ENCODE assay signal across 19 cellular contexts in genomic region chr12:2118061-2118460, GRCh38.
A peak's percentile ranks its signal among the peaks of the same experiment; 100 is the strongest.
DNase-seq lines count a peak whose midpoint lies in the region; ATAC-seq and TF ChIP-seq lines count a peak whose summit lies in the region.
"Had no signal": no experiment of that assay in that cellular context is flagged by ENCODE, and none has a peak within 500 bp of the region (broad histone marks: within the 10 kb centered on the region; RNA-seq: fewer than 3 reads in every experiment).

No MANE protein-coding gene starts in this region.

- H3K4me3 Mint-ChIP-seq in CD4-positive, alpha-beta T cell: no peak overlapping the region
- H3K4me3 Mint-ChIP-seq: activated CD4-positive, alpha-beta T cell treated with anti-CD3 and anti-CD28 coated beads, Interleukin-2, amount 10 ng/mL, durations not matched to agents 7 days and 5 days; central memory CD8-positive, alpha-beta T cell had no signal

- no peak overlapping the region for H3K4me2 ChIP-seq in HCT116 (ENCODE audit: low read length)
- H3K4me2 ChIP-seq in OCI-LY1 (ENCODE audit: low read length): no peak overlapping the region

- H3K9me3 ChIP-seq in HCT116 (ENCODE audit: control insufficient read depth in 1 of 2, insufficient read depth in 1 of 2, low read depth in 1 of 2, low read length in 2 of 2) (no peaks in the 10 kb centered on the region), OCI-LY1 (ENCODE audit: low read length) (no peaks in the 10 kb centered on the region), heart right ventricle (no peaks in the 10 kb centered on the region), spleen (no peaks in the 10 kb centered on the region)
- H3K9me3 ChIP-seq in CD4-positive, alpha-beta T cell (ENCODE audit: control insufficient read depth, low read length): no peaks in the 10 kb centered on the region
- H3K9me3 ChIP-seq: right lobe of liver had no signal

- no peaks in the 10 kb centered on the region for H3K4me1 ChIP-seq in HCT116 (ENCODE audit: control insufficient read depth in 1 of 2, insufficient read depth in 2 of 2, low read length in 2 of 2)
- peaks cover 11% of the 10 kb centered on the region for H3K4me1 ChIP-seq in OCI-LY1 (ENCODE audit: insufficient read depth, low read length, severe bottlenecking)
- peaks cover 15 to 75% (median 48%) of the 10 kb centered on the region in 9 donors for H3K4me1 ChIP-seq in heart right ventricle
- peaks cover 0 to 8% (median 0%) of the 10 kb centered on the region in 6 donors for H3K4me1 ChIP-seq in spleen
- H3K4me1 ChIP-seq: right lobe of liver had no signal

- intact Hi-C loops in HCT116 (cut with micrococcal nuclease) (no loop called here), heart right ventricle (cut with DNase I) (no loop called here), spleen (cut with DNase I; ENCODE audit: low total_unique reads) (no loop called here)
- intact Hi-C loops in CD4-positive, alpha-beta T cell (cut with DNase I, micrococcal nuclease): no loop called here

- WGBS in heart right ventricle, 2 donors: 61 to 71% methylated on average over 5 of the region's 5 CpGs
- 81 to 93% (median 86%) methylated on average over 5 of the region's 5 CpGs for WGBS in spleen, 5 donors

- H3K9me2 ChIP-seq in HCT116 (ENCODE audit: insufficient read depth) (no peaks in the 10 kb centered on the region), OCI-LY1 (ENCODE audit: low read depth, low read length) (no peaks in the 10 kb centered on the region)

- BruUV-seq in HCT116 (replicated peaks; lab: Mats Ljungman, UMichigan): no TSS peak

- no peak overlapping the region for H3K4me3 ChIP-seq in HCT116 (replicated peaks in 1 of 2; ENCODE audit: low read depth in 1 of 2, low read length in 2 of 2)
- no peak overlapping the region for H3K4me3 ChIP-seq in OCI-LY1 (ENCODE audit: low read depth, low read length, poor library complexity, severe bottlenecking)
- no peak overlapping the region for H3K4me3 ChIP-seq in heart right ventricle
- H3K4me3 ChIP-seq in spleen: no peak overlapping the region
- H3K4me3 ChIP-seq: right lobe of liver had no signal

- H3K27ac Mint-ChIP-seq in CD4-positive, alpha-beta T cell: no peak overlapping the region
- H3K27ac Mint-ChIP-seq: activated CD4-positive, alpha-beta T cell treated with anti-CD3 and anti-CD28 coated beads, Interleukin-2, amount 10 ng/mL, durations not matched to agents 7 days and 5 days had no signal

- H3K36me3 Mint-ChIP-seq in CD4-positive, alpha-beta T cell (ENCODE audit: low read depth): no peaks in the 10 kb centered on the region

- H3K9ac ChIP-seq in HCT116 (ENCODE audit: low read length): no peak overlapping the region
- H3K9ac ChIP-seq in OCI-LY1 (ENCODE audit: low read length): no peak overlapping the region

- no peaks in the 10 kb centered on the region for H3K4me1 Mint-ChIP-seq in CD4-positive, alpha-beta T cell (ENCODE audit: low read depth)
- H3K4me1 Mint-ChIP-seq: activated CD4-positive, alpha-beta T cell treated with anti-CD3 and anti-CD28 coated beads, Interleukin-2, amount 10 ng/mL, durations not matched to agents 7 days and 5 days; central memory CD8-positive, alpha-beta T cell had no signal

- TF ChIP-seq POLR2A in HCT116 (IDR thresholded peaks at IDR 0.05; ENCODE audit: borderline replicate concordance, extremely low read depth, insufficient read depth, insufficient read length): no peak
- no peak for TF ChIP-seq POLR2A in spleen (IDR thresholded peaks at IDR 0.05)

- no peaks in the 10 kb centered on the region for H3K36me3 ChIP-seq in HCT116 (ENCODE audit: control insufficient read depth in 1 of 2, insufficient read depth in 2 of 2, low read length in 2 of 2)
- no peaks in the 10 kb centered on the region for H3K36me3 ChIP-seq in OCI-LY1 (ENCODE audit: insufficient read depth, low read length)
- H3K36me3 ChIP-seq in heart right ventricle: peaks cover 0 to 60% (median 13%) of the 10 kb centered on the region in 9 donors
- H3K36me3 ChIP-seq in spleen: peaks cover 0 to 10% (median 0%) of the 10 kb centered on the region in 6 donors
- H3K36me3 ChIP-seq: right lobe of liver had no signal

- peaks cover 3% of the 10 kb centered on the region; the same call in 1 of the 2 replicates for H3K27me3 ChIP-seq in HCT116 (ENCODE audit: insufficient read depth, low read length)
- no peaks in the 10 kb centered on the region for H3K27me3 ChIP-seq in OCI-LY1 (ENCODE audit: insufficient read depth, low read length)
- H3K27me3 ChIP-seq in heart right ventricle: no peaks in the 10 kb centered on the region
- no peaks in the 10 kb centered on the region for H3K27me3 ChIP-seq in spleen (replicated peaks in 1 of 7)
- no peaks in the 10 kb centered on the region for H3K27me3 ChIP-seq in CD4-positive, alpha-beta T cell (ENCODE audit: control insufficient read depth, insufficient read depth, low read length)
- H3K27me3 ChIP-seq: right lobe of liver had no signal

- H3K9me3 Mint-ChIP-seq in CD4-positive, alpha-beta T cell: no peaks in the 10 kb centered on the region
- H3K9me3 Mint-ChIP-seq: activated CD4-positive, alpha-beta T cell treated with anti-CD3 and anti-CD28 coated beads, Interleukin-2, amount 10 ng/mL, durations not matched to agents 7 days and 5 days; central memory CD8-positive, alpha-beta T cell had no signal

- RAD21 ChIA-PET in HCT116 (lab: Charles Lee; ENCODE audit: low non-redundant PET in 1 of 2, low total read pairs in 2 of 2, uncharacterized antibody in 2 of 2, unreplicated experiment in 2 of 2): no interaction called here

- CTCF ChIA-PET in HCT116 (lab: Charles Lee): no interaction called here
- CTCF ChIA-PET in CD4-positive, alpha-beta T cell (lab: Charles Lee): no interaction called here

- no peak overlapping the region for H2AFZ ChIP-seq in HCT116 (ENCODE audit: low read depth, low read length, poor library complexity, severe bottlenecking)
- H2AFZ ChIP-seq in OCI-LY1 (ENCODE audit: low read length): no peak overlapping the region

- DNase-seq in HCT116 (ENCODE audit: low read depth, low spot score) (no peak), heart right ventricle (no peak), spleen (peak; percentile 46), LoVo (ENCODE audit: low spot score) (no peak)
- DNase-seq in stimulated activated CD4-positive, alpha-beta T cell treated with anti-CD3 and anti-CD28 coated beads, Interleukin-4, amount 100 ng/mL, for 1 hour: no peak
- no peak for DNase-seq in CD4-positive, alpha-beta T cell
- DNase-seq: activated CD4-positive, alpha-beta T cell treated with anti-CD3 and anti-CD28 coated beads, Interleukin-2, amount 10 ng/mL, durations not matched to agents 7 days and 5 days; activated naive CD4-positive, alpha-beta T cell; COR-L47; EL; hypothalamus; NCI-H1436 treated with DMSO at 0.1 percent for 48 hours; NCI-H774; nucleus accumbens; right lobe of liver; stimulated activated CD4-positive, alpha-beta T cell treated with anti-CD3 and anti-CD28 coated beads, Interleukin-1b, Interleukin-23, amount 100 ng/mL, for 48 hours had no signal

- H4K20me1 ChIP-seq in HCT116 (ENCODE audit: insufficient read depth) (no peaks in the 10 kb centered on the region), OCI-LY1 (ENCODE audit: insufficient read depth, low read length) (no peaks in the 10 kb centered on the region)

- H3K79me2 ChIP-seq in HCT116 (ENCODE audit: insufficient read depth, low read length) (no peaks in the 10 kb centered on the region), OCI-LY1 (ENCODE audit: insufficient read depth, low read length) (no peaks in the 10 kb centered on the region)

- TF ChIP-seq RAD21 in HCT116 (IDR thresholded peaks at IDR 0.05; ENCODE audit: low read depth): no peak; the same call in 1 of the 2 replicates

- ATAC-seq in HCT116 (peak; percentile 63), heart right ventricle (peak in 4 of 8 donors; percentile 3 to 18 (median 10)), GM18519 (IDR thresholded peaks at IDR 0.05; ENCODE audit: low FRiP score, unreplicated experiment) (no peak)
- ATAC-seq in CD4-positive, alpha-beta T cell (ENCODE audit: poor library complexity): no peak

- H3F3A ChIP-seq in OCI-LY1 (ENCODE audit: insufficient read depth, low read length): no peaks in the 10 kb centered on the region

- TF ChIP-seq CTCF in HCT116 (IDR thresholded peaks at IDR 0.05 in 2 of 3, conservative IDR thresholded peaks at IDR 0.05 in 1 of 3; ENCODE audit: borderline replicate concordance in 1 of 3, insufficient read depth in 1 of 3, low read depth in 2 of 3, low read length in 2 of 3) (no peak), OCI-LY1 (IDR thresholded peaks at IDR 0.05; ENCODE audit: low read length) (peak; percentile 58; the same call in 1 of the 2 replicates), heart right ventricle (IDR thresholded peaks at IDR 0.05) (peak in 1 of 9 donors; percentile 17), spleen (IDR thresholded peaks at IDR 0.05 in 8 of 11, conservative IDR thresholded peaks at IDR 0.05 in 3 of 11) (no peak)
- TF ChIP-seq CTCF in CD4-positive, alpha-beta T cell (IDR thresholded peaks at IDR 0.05): no peak

- no peaks in the 10 kb centered on the region for H3K27me3 Mint-ChIP-seq in CD4-positive, alpha-beta T cell
- H3K27me3 Mint-ChIP-seq: activated CD4-positive, alpha-beta T cell treated with anti-CD3 and anti-CD28 coated beads, Interleukin-2, amount 10 ng/mL, durations not matched to agents 7 days and 5 days had no signal

- POLR2A ChIA-PET in HCT116 (lab: Charles Lee): no interaction called here
- POLR2A ChIA-PET in CD4-positive, alpha-beta T cell (lab: Charles Lee): no interaction called here

- no peak overlapping the region for H3K27ac ChIP-seq in HCT116 (ENCODE audit: low read depth, low read length)
- H3K27ac ChIP-seq in OCI-LY1 (ENCODE audit: low read depth, low read length, poor library complexity, severe bottlenecking): no peak overlapping the region
- H3K27ac ChIP-seq in heart right ventricle: peak overlapping the region in 9 of 10 donors; percentile 10 to 79 (median 60)
- no peak overlapping the region for H3K27ac ChIP-seq in spleen
- H3K27ac ChIP-seq in CD4-positive, alpha-beta T cell (ENCODE audit: low read depth, low read length): no peak overlapping the region
- H3K27ac ChIP-seq: right lobe of liver had no signal

TF ChIP-seq in HCT116, 20 proteins besides CTCF, POLR2A, EP300 and RAD21 (continues in another document):
- TF ChIP-seq SP1 (IDR thresholded peaks at IDR 0.05; ENCODE audit: low read depth) (no peak), EZH2phosphoT487 (IDR thresholded peaks at IDR 0.05; ENCODE audit: borderline replicate concordance) (no peak), ATF3 (IDR thresholded peaks at IDR 0.05) (no peak), CBX3 (IDR thresholded peaks at IDR 0.05; ENCODE audit: low read depth) (no peak), CEBPB (IDR thresholded peaks at IDR 0.05; ENCODE audit: low read depth) (no peak), ZFX (IDR thresholded peaks at IDR 0.05) (no peak), EGR1 (IDR thresholded peaks at IDR 0.05; ENCODE audit: low read depth) (no peak)

Comparison
In these comparisons a context has a peak if more than half of its experiments do, and no peak if none do; other contexts are left out.
1. H3K27ac ChIP-seq: peak in heart right ventricle (9 of 10); none in HCT116 (single experiment), OCI-LY1 (single experiment), spleen (0 of 8) and CD4-positive, alpha-beta T cell (single experiment).